ENCODE assay signal across 1 cellular context in the genomic region with DNA sequence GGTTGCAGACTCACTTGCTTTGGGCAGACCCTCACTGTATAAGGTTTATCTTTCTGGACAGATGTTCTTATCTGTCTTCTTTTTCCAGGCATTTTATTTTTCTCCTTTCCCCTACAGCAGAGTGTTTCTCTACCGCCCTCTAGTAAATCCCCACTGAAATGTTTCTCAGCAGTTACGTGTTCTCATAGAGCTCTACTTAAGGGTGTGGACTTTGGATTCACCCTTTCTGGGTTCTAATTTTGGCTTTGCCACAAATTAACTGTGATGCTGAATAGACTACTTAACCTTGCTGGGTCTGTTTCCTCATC.
A peak's percentile ranks its signal among the peaks of the same experiment; 100 is the strongest.
TF ChIP-seq lines count a peak whose summit lies in the region.

No MANE protein-coding gene starts in this region.

TF ChIP-seq in K562, 482 proteins besides CTCF, POLR2A, EP300 and RAD21 (continues in another document):
- TF ChIP-seq JUND (IDR thresholded peaks at IDR 0.05; ENCODE audit: borderline replicate concordance, low read depth, low read length) (peak; percentile 54; the same call in 1 of the 2 replicates), JUND (tag; IDR thresholded peaks at IDR 0.05; ENCODE audit: borderline replicate concordance, low read depth, low read length) (peak; percentile 23; the same call in 1 of the 3 replicates), KLF16 (IDR thresholded peaks at IDR 0.05) (peak; percentile 81), ZNF133 (CRISPR knock-in tag; IDR thresholded peaks at IDR 0.05) (no peak), ETS2 (tag; IDR thresholded peaks at IDR 0.05; ENCODE audit: borderline replicate concordance, poor library complexity, severe bottlenecking) (no peak), RNF2 (IDR thresholded peaks at IDR 0.05) (0 out of 2 replicates have a peak, but pooled peaks have one; percentile 41), SMAD4 (CRISPR knock-in tag; conservative IDR thresholded peaks at IDR 0.05) (peak; percentile 39; the same call in 1 of the 2 replicates), SRSF7 (optimal IDR thresholded peaks at IDR 0.05; ENCODE audit: low read depth, low read length) (no peak), THRAP3 (IDR thresholded peaks at IDR 0.05; ENCODE audit: borderline replicate concordance) (peak; percentile 34; the same call in 1 of the 2 replicates), PML (IDR thresholded peaks at IDR 0.05; ENCODE audit: low read length) (peak; percentile 68; the same call in 1 of the 2 replicates), CXXC5 (CRISPR knock-in tag; IDR thresholded peaks at IDR 0.05) (peak; percentile 22), CREM (IDR thresholded peaks at IDR 0.05; ENCODE audit: low read depth) (peak; percentile 53), CBFA2T2 (conservative IDR thresholded peaks at IDR 0.05) (peak; percentile 86), EP400 (IDR thresholded peaks at IDR 0.05) (peak; percentile 68; the same call in 1 of the 2 replicates), ZNF3 (CRISPR knock-in tag; IDR thresholded peaks at IDR 0.05) (no peak), RB1 (IDR thresholded peaks at IDR 0.05; ENCODE audit: low read depth) (0 out of 2 replicates have a peak, but pooled peaks have one; percentile 5), ASH1L (IDR thresholded peaks at IDR 0.05; ENCODE audit: borderline replicate concordance, low read depth, partially characterized antibody) (no peak), BRD9 (IDR thresholded peaks at IDR 0.05; ENCODE audit: low read depth, partially characterized antibody) (peak; percentile 55), KDM1A (IDR thresholded peaks at IDR 0.05) (peak; percentile 56 to 65), HEY1 (CRISPR knock-in tag; IDR thresholded peaks at IDR 0.05; ENCODE audit: borderline replicate concordance) (peak; percentile 51; the same call in 1 of the 2 replicates), ELF1 (tag; IDR thresholded peaks at IDR 0.05) (no peak), SMARCC2 (IDR thresholded peaks at IDR 0.05; ENCODE audit: low read depth) (peak; percentile 81), GATAD2B (IDR thresholded peaks at IDR 0.05; ENCODE audit: borderline replicate concordance) (peak; percentile 58; the same call in 1 of the 2 replicates), NFIC (IDR thresholded peaks at IDR 0.05) (peak; percentile 80), GATA2 (CRISPR knock-in tag; IDR thresholded peaks at IDR 0.05) (peak; percentile 67), KAT2B (IDR thresholded peaks at IDR 0.05; ENCODE audit: low read depth, low read length) (no peak), ZNF239 (CRISPR knock-in tag; IDR thresholded peaks at IDR 0.05) (peak; percentile 44; the same call in 1 of the 2 replicates), FOSL1 (tag; conservative IDR thresholded peaks at IDR 0.05) (peak; percentile 27; the same call in 1 of the 2 replicates), SMARCE1 (IDR thresholded peaks at IDR 0.05) (peak; percentile 87), MEF2A (IDR thresholded peaks at IDR 0.05; ENCODE audit: control insufficient read depth, low read depth, low read length) (0 out of 2 replicates have a peak, but pooled peaks have one; percentile 16), SNIP1 (IDR thresholded peaks at IDR 0.05; ENCODE audit: low read depth) (0 out of 2 replicates have a peak, but pooled peaks have one; percentile 17), TCFL5 (CRISPR knock-in tag; conservative IDR thresholded peaks at IDR 0.05) (0 out of 2 replicates have a peak, but pooled peaks have one; percentile 42), GATAD2A (IDR thresholded peaks at IDR 0.05) (peak; percentile 78; the same call in 1 of the 2 replicates), ZNF23 (CRISPR knock-in tag; IDR thresholded peaks at IDR 0.05) (no peak), ZNF134 (CRISPR knock-in tag; conservative IDR thresholded peaks at IDR 0.05) (peak; percentile 59; the same call in 1 of the 2 replicates), NFE2 (IDR thresholded peaks at IDR 0.05; ENCODE audit: low read depth) (peak; percentile 62; the same call in 1 of the 2 replicates), TRIM24 (IDR thresholded peaks at IDR 0.05) (peak; percentile 62 to 73), TAL1 (IDR thresholded peaks at IDR 0.05) (peak; percentile 93), SMAD3 (CRISPR knock-in tag; conservative IDR thresholded peaks at IDR 0.05) (peak; percentile 73; the same call in 1 of the 2 replicates), ARID1B (IDR thresholded peaks at IDR 0.05) (peak; percentile 97), OTX1 (CRISPR knock-in tag; IDR thresholded peaks at IDR 0.05) (peak; percentile 67; the same call in 1 of the 2 replicates), NCOA1 (IDR thresholded peaks at IDR 0.05; ENCODE audit: low read depth) (peak; percentile 37; the same call in 1 of the 2 replicates), EHMT2 (IDR thresholded peaks at IDR 0.05) (peak; percentile 61; the same call in 1 of the 2 replicates), MYNN (IDR thresholded peaks at IDR 0.05) (0 out of 2 replicates have a peak, but pooled peaks have one; percentile 15), MYNN (CRISPR knock-in tag; IDR thresholded peaks at IDR 0.05) (no peak)
- TF ChIP-seq, protein P1, sequence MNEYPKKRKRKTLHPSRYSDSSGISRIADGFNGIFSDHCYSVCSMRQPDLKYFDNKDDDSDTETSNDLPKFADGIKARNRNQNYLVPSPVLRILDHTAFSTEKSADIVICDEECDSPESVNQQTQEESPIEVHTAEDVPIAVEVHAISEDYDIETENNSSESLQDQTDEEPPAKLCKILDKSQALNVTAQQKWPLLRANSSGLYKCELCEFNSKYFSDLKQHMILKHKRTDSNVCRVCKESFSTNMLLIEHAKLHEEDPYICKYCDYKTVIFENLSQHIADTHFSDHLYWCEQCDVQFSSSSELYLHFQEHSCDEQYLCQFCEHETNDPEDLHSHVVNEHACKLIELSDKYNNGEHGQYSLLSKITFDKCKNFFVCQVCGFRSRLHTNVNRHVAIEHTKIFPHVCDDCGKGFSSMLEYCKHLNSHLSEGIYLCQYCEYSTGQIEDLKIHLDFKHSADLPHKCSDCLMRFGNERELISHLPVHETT (CRISPR knock-in tag; conservative IDR thresholded peaks at IDR 0.05 in 1 of 2, IDR thresholded peaks at IDR 0.05 in 1 of 2) = 0 out of 4 replicates have a peak, but pooled peaks of 1 of the 2 experiments have one; percentile 40
- TF ChIP-seq, protein P2, sequence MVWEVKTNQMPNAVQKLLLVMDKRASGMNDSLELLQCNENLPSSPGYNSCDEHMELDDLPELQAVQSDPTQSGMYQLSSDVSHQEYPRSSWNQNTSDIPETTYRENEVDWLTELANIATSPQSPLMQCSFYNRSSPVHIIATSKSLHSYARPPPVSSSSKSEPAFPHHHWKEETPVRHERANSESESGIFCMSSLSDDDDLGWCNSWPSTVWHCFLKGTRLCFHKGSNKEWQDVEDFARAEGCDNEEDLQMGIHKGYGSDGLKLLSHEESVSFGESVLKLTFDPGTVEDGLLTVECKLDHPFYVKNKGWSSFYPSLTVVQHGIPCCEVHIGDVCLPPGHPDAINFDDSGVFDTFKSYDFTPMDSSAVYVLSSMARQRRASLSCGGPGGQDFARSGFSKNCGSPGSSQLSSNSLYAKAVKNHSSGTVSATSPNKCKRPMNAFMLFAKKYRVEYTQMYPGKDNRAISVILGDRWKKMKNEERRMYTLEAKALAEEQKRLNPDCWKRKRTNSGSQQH (CRISPR knock-in tag; IDR thresholded peaks at IDR 0.05) = 0 out of 2 replicates have a peak, but pooled peaks have one; percentile 76
- TF ChIP-seq, protein P3, sequence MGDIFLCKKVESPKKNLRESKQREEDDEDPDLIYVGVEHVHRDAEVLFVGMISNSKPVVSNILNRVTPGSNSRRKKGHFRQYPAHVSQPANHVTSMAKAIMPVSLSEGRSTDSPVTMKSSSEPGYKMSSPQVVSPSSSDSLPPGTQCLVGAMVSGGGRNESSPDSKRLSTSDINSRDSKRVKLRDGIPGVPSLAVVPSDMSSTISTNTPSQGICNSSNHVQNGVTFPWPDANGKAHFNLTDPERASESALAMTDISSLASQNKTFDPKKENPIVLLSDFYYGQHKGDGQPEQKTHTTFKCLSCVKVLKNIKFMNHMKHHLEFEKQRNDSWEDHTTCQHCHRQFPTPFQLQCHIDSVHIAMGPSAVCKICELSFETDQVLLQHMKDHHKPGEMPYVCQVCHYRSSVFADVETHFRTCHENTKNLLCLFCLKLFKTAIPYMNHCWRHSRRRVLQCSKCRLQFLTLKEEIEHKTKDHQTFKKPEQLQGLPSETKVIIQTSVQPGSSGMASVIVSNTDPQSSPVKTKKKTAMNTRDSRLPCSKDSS (IDR thresholded peaks at IDR 0.05; ENCODE audit: low read depth, partially characterized antibody) = no peak
- TF ChIP-seq, protein P4, sequence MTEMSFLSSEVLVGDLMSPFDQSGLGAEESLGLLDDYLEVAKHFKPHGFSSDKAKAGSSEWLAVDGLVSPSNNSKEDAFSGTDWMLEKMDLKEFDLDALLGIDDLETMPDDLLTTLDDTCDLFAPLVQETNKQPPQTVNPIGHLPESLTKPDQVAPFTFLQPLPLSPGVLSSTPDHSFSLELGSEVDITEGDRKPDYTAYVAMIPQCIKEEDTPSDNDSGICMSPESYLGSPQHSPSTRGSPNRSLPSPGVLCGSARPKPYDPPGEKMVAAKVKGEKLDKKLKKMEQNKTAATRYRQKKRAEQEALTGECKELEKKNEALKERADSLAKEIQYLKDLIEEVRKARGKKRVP (CRISPR knock-in tag; IDR thresholded peaks at IDR 0.05) = peak; percentile 26; the same call in 1 of the 2 replicates
- TF ChIP-seq, protein P5, sequence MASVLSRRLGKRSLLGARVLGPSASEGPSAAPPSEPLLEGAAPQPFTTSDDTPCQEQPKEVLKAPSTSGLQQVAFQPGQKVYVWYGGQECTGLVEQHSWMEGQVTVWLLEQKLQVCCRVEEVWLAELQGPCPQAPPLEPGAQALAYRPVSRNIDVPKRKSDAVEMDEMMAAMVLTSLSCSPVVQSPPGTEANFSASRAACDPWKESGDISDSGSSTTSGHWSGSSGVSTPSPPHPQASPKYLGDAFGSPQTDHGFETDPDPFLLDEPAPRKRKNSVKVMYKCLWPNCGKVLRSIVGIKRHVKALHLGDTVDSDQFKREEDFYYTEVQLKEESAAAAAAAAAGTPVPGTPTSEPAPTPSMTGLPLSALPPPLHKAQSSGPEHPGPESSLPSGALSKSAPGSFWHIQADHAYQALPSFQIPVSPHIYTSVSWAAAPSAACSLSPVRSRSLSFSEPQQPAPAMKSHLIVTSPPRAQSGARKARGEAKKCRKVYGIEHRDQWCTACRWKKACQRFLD (CRISPR knock-in tag; IDR thresholded peaks at IDR 0.05) = peak; percentile 82
- TF ChIP-seq, protein P6, sequence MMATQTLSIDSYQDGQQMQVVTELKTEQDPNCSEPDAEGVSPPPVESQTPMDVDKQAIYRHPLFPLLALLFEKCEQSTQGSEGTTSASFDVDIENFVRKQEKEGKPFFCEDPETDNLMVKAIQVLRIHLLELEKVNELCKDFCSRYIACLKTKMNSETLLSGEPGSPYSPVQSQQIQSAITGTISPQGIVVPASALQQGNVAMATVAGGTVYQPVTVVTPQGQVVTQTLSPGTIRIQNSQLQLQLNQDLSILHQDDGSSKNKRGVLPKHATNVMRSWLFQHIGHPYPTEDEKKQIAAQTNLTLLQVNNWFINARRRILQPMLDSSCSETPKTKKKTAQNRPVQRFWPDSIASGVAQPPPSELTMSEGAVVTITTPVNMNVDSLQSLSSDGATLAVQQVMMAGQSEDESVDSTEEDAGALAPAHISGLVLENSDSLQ (IDR thresholded peaks at IDR 0.05) = no peak
- TF ChIP-seq, protein P7, sequence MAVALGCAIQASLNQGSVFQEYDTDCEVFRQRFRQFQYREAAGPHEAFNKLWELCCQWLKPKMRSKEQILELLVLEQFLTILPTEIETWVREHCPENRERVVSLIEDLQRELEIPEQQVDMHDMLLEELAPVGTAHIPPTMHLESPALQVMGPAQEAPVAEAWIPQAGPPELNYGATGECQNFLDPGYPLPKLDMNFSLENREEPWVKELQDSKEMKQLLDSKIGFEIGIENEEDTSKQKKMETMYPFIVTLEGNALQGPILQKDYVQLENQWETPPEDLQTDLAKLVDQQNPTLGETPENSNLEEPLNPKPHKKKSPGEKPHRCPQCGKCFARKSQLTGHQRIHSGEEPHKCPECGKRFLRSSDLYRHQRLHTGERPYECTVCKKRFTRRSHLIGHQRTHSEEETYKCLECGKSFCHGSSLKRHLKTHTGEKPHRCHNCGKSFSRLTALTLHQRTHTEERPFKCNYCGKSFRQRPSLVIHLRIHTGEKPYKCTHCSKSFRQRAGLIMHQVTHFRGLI (CRISPR knock-in tag; IDR thresholded peaks at IDR 0.05) = peak; percentile 65; the same call in 1 of the 2 replicates
- TF ChIP-seq, protein P8, sequence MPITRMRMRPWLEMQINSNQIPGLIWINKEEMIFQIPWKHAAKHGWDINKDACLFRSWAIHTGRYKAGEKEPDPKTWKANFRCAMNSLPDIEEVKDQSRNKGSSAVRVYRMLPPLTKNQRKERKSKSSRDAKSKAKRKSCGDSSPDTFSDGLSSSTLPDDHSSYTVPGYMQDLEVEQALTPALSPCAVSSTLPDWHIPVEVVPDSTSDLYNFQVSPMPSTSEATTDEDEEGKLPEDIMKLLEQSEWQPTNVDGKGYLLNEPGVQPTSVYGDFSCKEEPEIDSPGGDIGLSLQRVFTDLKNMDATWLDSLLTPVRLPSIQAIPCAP (CRISPR knock-in tag; IDR thresholded peaks at IDR 0.05; ENCODE audit: borderline replicate concordance) = no peak
- TF ChIP-seq, protein P9, sequence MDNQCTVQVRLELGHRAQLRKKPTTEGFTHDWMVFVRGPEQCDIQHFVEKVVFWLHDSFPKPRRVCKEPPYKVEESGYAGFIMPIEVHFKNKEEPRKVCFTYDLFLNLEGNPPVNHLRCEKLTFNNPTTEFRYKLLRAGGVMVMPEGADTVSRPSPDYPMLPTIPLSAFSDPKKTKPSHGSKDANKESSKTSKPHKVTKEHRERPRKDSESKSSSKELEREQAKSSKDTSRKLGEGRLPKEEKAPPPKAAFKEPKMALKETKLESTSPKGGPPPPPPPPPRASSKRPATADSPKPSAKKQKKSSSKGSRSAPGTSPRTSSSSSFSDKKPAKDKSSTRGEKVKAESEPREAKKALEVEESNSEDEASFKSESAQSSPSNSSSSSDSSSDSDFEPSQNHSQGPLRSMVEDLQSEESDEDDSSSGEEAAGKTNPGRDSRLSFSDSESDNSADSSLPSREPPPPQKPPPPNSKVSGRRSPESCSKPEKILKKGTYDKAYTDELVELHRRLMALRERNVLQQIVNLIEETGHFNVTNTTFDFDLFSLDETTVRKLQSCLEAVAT (IDR thresholded peaks at IDR 0.05) = peak in 1 of 2 experiments; percentile 24; a peak in 1 of 4 replicates
- TF ChIP-seq, protein P10, sequence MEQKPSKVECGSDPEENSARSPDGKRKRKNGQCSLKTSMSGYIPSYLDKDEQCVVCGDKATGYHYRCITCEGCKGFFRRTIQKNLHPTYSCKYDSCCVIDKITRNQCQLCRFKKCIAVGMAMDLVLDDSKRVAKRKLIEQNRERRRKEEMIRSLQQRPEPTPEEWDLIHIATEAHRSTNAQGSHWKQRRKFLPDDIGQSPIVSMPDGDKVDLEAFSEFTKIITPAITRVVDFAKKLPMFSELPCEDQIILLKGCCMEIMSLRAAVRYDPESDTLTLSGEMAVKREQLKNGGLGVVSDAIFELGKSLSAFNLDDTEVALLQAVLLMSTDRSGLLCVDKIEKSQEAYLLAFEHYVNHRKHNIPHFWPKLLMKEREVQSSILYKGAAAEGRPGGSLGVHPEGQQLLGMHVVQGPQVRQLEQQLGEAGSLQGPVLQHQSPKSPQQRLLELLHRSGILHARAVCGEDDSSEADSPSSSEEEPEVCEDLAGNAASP (IDR thresholded peaks at IDR 0.05) = no peak
- TF ChIP-seq, protein P11, sequence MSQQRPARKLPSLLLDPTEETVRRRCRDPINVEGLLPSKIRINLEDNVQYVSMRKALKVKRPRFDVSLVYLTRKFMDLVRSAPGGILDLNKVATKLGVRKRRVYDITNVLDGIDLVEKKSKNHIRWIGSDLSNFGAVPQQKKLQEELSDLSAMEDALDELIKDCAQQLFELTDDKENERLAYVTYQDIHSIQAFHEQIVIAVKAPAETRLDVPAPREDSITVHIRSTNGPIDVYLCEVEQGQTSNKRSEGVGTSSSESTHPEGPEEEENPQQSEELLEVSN (IDR thresholded peaks at IDR 0.05; ENCODE audit: borderline replicate concordance in 1 of 2, extremely low read depth in 1 of 2, insufficient read depth in 1 of 2, insufficient read length in 1 of 2, low read depth in 1 of 2, low read length in 1 of 2, poor library complexity in 1 of 2, severe bottlenecking in 1 of 2) = no peak
